ENCODE assay signal across 9 cellular contexts in genomic region chr22:41686890-41687289, GRCh38. TPM values are rescaled to one million over a fixed set of nuclear protein-coding genes. Genes with fewer than 3 reads are reported as not detected.
DNase-seq lines count a peak whose midpoint lies in the region; ATAC-seq and TF ChIP-seq lines count a peak whose summit lies in the region.
"Not testable (repeated sequence)": the region's sequence is repeated elsewhere in the genome, so short reads cannot be mapped to it uniquely, and the experiment has no call there.
"Had no signal": no experiment of that assay in that cellular context is flagged by ENCODE, and none has a peak within 500 bp of the region (broad histone marks: within the 10 kb centered on the region; RNA-seq: fewer than 3 reads in every experiment).

No MANE protein-coding gene starts in this region.

- not testable (repeated sequence) for TF ChIP-seq CTCF in DND-41 (IDR thresholded peaks at IDR 0.05; ENCODE audit: borderline replicate concordance, extremely low read depth, low read length, poor library complexity, severe bottlenecking); KMS-11 (conservative IDR thresholded peaks at IDR 0.05; ENCODE audit: low read depth, low read length); SU-DHL-6 (IDR thresholded peaks at IDR 0.05; ENCODE audit: insufficient read depth, low read length, poor library complexity, severe bottlenecking); brain (conservative IDR thresholded peaks at IDR 0.05); osteocyte (IDR thresholded peaks at IDR 0.05)

- H3K4me3 ChIP-seq in DND-41 (ENCODE audit: low read depth in 1 of 2, low read length in 2 of 2), result peak overlapping the region in 1 of 2 experiments; percentile 98; a peak in 3 of 4 replicates
- H3K4me3 ChIP-seq in KMS-11 (IDR thresholded peaks at IDR 0.05; ENCODE audit: insufficient read depth, low read depth, low read length), result not testable (repeated sequence)
- H3K4me3 ChIP-seq in SU-DHL-6 (ENCODE audit: insufficient read depth, low read length, poor library complexity, severe bottlenecking), result peak overlapping the region; percentile 94

- not testable (repeated sequence) for H3K36me3 ChIP-seq in DND-41 (ENCODE audit: insufficient read depth, low read length); KMS-11 (ENCODE audit: insufficient read depth); SU-DHL-6 (ENCODE audit: low read length)

- H3K36me3 Mint-ChIP-seq in activated T-cell treated with anti-CD3 and anti-CD28 coated beads, Interleukin-2, amount 50 U/mL, for 4 hours (ENCODE audit: insufficient read depth), result peaks cover 13% of the 10 kb centered on the region
- peaks cover 12% of the 10 kb centered on the region for H3K36me3 Mint-ChIP-seq in brain
- not testable (repeated sequence) for H3K36me3 Mint-ChIP-seq in immature natural killer cell; osteocyte (ENCODE audit: unreplicated experiment)

- peak overlapping the region; percentile 97 for H3K9ac ChIP-seq in DND-41 (ENCODE audit: low read depth, low read length)
- peak overlapping the region; percentile 97; the same call in 1 of the 2 replicates for H3K9ac ChIP-seq in KMS-11
- peak overlapping the region; percentile 93 for H3K9ac ChIP-seq in SU-DHL-6 (ENCODE audit: low read length)

- H3K4me1 Mint-ChIP-seq in activated T-cell treated with anti-CD3 and anti-CD28 coated beads, Interleukin-2, amount 50 U/mL, for 4 hours (ENCODE audit: low read depth), result peaks cover 37% of the 10 kb centered on the region
- H3K4me1 Mint-ChIP-seq in brain (peaks cover 44% of the 10 kb centered on the region), immature natural killer cell (peaks cover 30 to 65% of the 10 kb centered on the region in 2 donors), osteocyte (ENCODE audit: unreplicated experiment) (peaks cover 40% of the 10 kb centered on the region)

- not testable (repeated sequence) for H2AFZ ChIP-seq in DND-41 (ENCODE audit: low read depth, low read length); KMS-11 (ENCODE audit: low read depth); SU-DHL-6 (ENCODE audit: low read depth, low read length, severe bottlenecking)

- H3K27ac ChIP-seq in DND-41 (ENCODE audit: low read length); SU-DHL-6 (ENCODE audit: low read depth, low read length): not testable (repeated sequence)
- H3K27ac ChIP-seq in KMS-11, result peak overlapping the region; percentile 97; the same call in 1 of the 2 replicates

- peaks cover 24% of the 10 kb centered on the region for H3F3A ChIP-seq in SU-DHL-6 (ENCODE audit: insufficient read depth)

- H3K9me2 ChIP-seq in SU-DHL-6 (replicated peaks; ENCODE audit: insufficient read depth, low read length), result not testable (repeated sequence)

- H3K79me2 ChIP-seq in DND-41 (ENCODE audit: insufficient read depth, low read length), result peaks cover 76% of the 10 kb centered on the region
- peaks cover 67% of the 10 kb centered on the region for H3K79me2 ChIP-seq in KMS-11 (ENCODE audit: insufficient read depth, low read depth)
- peaks cover 67% of the 10 kb centered on the region for H3K79me2 ChIP-seq in SU-DHL-6 (ENCODE audit: insufficient read depth, low read length)

- peak overlapping the region; percentile 84 for H3K4me2 ChIP-seq in DND-41 (ENCODE audit: insufficient read depth, low read length)
- peak overlapping the region; percentile 71 for H3K4me2 ChIP-seq in KMS-11
- H3K4me2 ChIP-seq in SU-DHL-6 (ENCODE audit: low read depth, low read length, poor library complexity, severe bottlenecking), result peak overlapping the region; percentile 61

- H3K9me3 ChIP-seq in DND-41 (ENCODE audit: insufficient read depth, low read length, severe bottlenecking); SU-DHL-6 (ENCODE audit: insufficient read depth, low read length): not testable (repeated sequence)

- H3K27me3 Mint-ChIP-seq in activated T-cell treated with anti-CD3 and anti-CD28 coated beads, Interleukin-2, amount 50 U/mL, for 4 hours (ENCODE audit: low read depth); osteocyte (ENCODE audit: unreplicated experiment): not testable (repeated sequence)
- H3K27me3 Mint-ChIP-seq in brain, result peaks cover 12% of the 10 kb centered on the region
- H3K27me3 Mint-ChIP-seq in immature natural killer cell (ENCODE audit: low read depth in 3 of 3), result peaks cover 5 to 12% (median 11%) of the 10 kb centered on the region in 3 donors

- H3K27ac Mint-ChIP-seq in brain (peak overlapping the region in 1 of 5 experiments; percentile 99), immature natural killer cell (peak overlapping the region in 2 of 6 donors; percentile 97 to 98)
- H3K27ac Mint-ChIP-seq in osteocyte (ENCODE audit: unreplicated experiment), result not testable (repeated sequence)

- H3K27me3 ChIP-seq in DND-41 (ENCODE audit: insufficient read depth, low read length, poor library complexity); KMS-11 (ENCODE audit: insufficient read depth, low read depth); SU-DHL-6 (ENCODE audit: low read length): not testable (repeated sequence)

- peaks cover 51% of the 10 kb centered on the region for H3K4me1 ChIP-seq in DND-41 (ENCODE audit: insufficient read depth, low read length)
- not testable (repeated sequence) for H3K4me1 ChIP-seq in KMS-11 (ENCODE audit: low read depth, poor library complexity, severe bottlenecking)

- DNase-seq in DND-41; activated T-cell treated with anti-CD3 and anti-CD28 coated beads, Interleukin-2, amount 50 U/mL, for 4 hours; immature natural killer cell; osteocyte (ENCODE audit: extremely low spot score, unreplicated experiment): not testable (repeated sequence)

- H3K4me3 Mint-ChIP-seq in activated T-cell treated with anti-CD3 and anti-CD28 coated beads, Interleukin-2, amount 50 U/mL, for 4 hours, result peak overlapping the region; percentile 99
- H3K4me3 Mint-ChIP-seq in brain (peak overlapping the region; percentile 92 to 98 (median 94)), immature natural killer cell (peak overlapping the region; percentile 93 to 98 (median 94)), osteocyte (ENCODE audit: unreplicated experiment) (peak overlapping the region; percentile 97)

- H3K9me3 Mint-ChIP-seq in activated T-cell treated with anti-CD3 and anti-CD28 coated beads, Interleukin-2, amount 50 U/mL, for 4 hours; brain; immature natural killer cell; osteocyte (ENCODE audit: unreplicated experiment): not testable (repeated sequence)

- not testable (repeated sequence) for ATAC-seq in DND-41 (ENCODE audit: insufficient read depth, low read depth); activated T-cell treated with anti-CD3 and anti-CD28 coated beads, Interleukin-2, amount 50 U/mL, for 4 hours

- H4K20me1 ChIP-seq in DND-41 (ENCODE audit: insufficient read depth, low read length), result peaks cover 30% of the 10 kb centered on the region; the same call in 1 of the 2 replicates
- H4K20me1 ChIP-seq in KMS-11 (ENCODE audit: insufficient read depth); SU-DHL-6 (ENCODE audit: low read depth, low read length): not testable (repeated sequence)

RNA-seq across cellular contexts. Expression of gene SNU13, which starts 1.8 kb away (rescaled TPM):
- 100 to 1,000 TPM; 372 to 430 (median 428) TPM for total RNA-seq in activated T-cell treated with anti-CD3 and anti-CD28 coated beads, Interleukin-2, amount 50 U/mL, for 4 hours
- polyA plus RNA-seq in brain (ENCODE audit: insufficient read depth, low read depth, low replicate concordance), result 345 TPM
- 100 to 1,000 TPM; 190 to 209 (median 192) TPM for polyA plus RNA-seq in immature natural killer cell
- total RNA-seq in osteocyte, result 126 and 128 TPM in 2 replicates

RNA-seq across cellular contexts. Expression of gene MEI1, which starts 12.4 kb away (rescaled TPM):
- 10 to 100 TPM; 13.4 to 21.6 (median 17.1) TPM for total RNA-seq in activated T-cell treated with anti-CD3 and anti-CD28 coated beads, Interleukin-2, amount 50 U/mL, for 4 hours
- polyA plus RNA-seq in brain (ENCODE audit: insufficient read depth, low read depth, low replicate concordance), result 3.2 TPM
- 100 to 1,000 TPM; 122 to 250 (median 178) TPM for polyA plus RNA-seq in immature natural killer cell
- total RNA-seq in osteocyte, result not detected in 2 replicates
- total RNA-seq: ascending aorta, H7 had no signal

Comparison
In these comparisons a context has a peak if more than half of its experiments do, and no peak if none do; other contexts are left out.
1. RNA of gene MEI1, which starts 12.4 kb away (total RNA-seq): 13.4 to 21.6 TPM in activated T-cell treated with anti-CD3 and anti-CD28 coated beads, Interleukin-2, amount 50 U/mL, for 4 hours; not detected in osteocyte; every median in the first group is over 10 times any median in the second.
2. Peak in every context shown above with its lines, with median percentiles within 50 percentile points of each other: H3K4me2 ChIP-seq, H3K9ac ChIP-seq and H3K4me3 Mint-ChIP-seq.